ENCODE assay signal across 8 cellular contexts in the genomic region with DNA sequence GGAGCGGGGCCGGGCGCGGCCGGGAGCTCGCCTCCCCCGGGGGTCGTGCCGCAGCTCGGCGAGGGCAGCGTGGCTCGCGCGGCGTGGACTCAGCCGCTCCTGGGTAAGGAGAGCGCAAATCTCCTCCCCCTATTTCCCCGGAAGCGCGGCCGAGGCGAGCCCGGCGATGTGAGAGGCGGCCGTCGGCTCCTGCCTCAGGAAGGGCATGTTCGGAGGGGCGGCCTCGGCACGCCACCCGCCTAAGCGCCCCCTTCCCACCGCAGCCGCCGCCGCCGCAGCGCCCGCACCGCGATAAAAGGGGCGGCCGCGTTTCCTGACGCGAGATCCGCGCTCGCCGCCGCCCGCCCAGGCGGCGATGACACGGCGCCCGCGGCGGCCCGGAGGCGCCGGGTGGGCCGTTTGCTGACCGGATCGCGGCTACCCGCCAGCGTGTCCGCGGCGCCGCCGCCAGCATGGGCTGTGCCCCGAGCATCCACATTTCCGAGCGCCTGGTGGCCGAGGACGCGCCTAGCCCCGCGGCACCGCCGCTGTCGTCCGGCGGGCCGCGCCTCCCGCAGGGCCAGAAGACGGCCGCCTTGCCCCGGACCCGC. TPM values are rescaled to one million over a fixed set of nuclear protein-coding genes. Genes with fewer than 3 reads are reported as not detected.
DNase-seq lines count a peak whose midpoint lies in the region; ATAC-seq and TF ChIP-seq lines count a peak whose summit lies in the region.

TSS of gene PDE8A (plus strand) at position 146 of the 590 bp plus-strand sequence. CDS start at position 453, 307 bp downstream.

- peaks cover 0 to 41% (median 3%) of the 10 kb centered on the region in 4 donors for H3K4me1 ChIP-seq in Peyer's patch
- H3K4me1 ChIP-seq in ascending aorta, result peaks cover 0 to 6% of the 10 kb centered on the region in 2 donors
- H3K4me1 ChIP-seq in hepatocyte (ENCODE audit: insufficient read depth), result peaks cover 15% of the 10 kb centered on the region
- H3K4me1 ChIP-seq in gastrocnemius medialis, result peaks cover 29 to 32% of the 10 kb centered on the region in 2 donors

- TF ChIP-seq CTCF in Peyer's patch (IDR thresholded peaks at IDR 0.05) (peak in 3 of 6 experiments; percentile 6 to 41 (median 29)), ascending aorta (IDR thresholded peaks at IDR 0.05) (peak in 1 of 3 experiments; percentile 29), hepatocyte (IDR thresholded peaks at IDR 0.05; ENCODE audit: poor library complexity) (no peak), gastrocnemius medialis (IDR thresholded peaks at IDR 0.05 in 4 of 5, conservative IDR thresholded peaks at IDR 0.05 in 1 of 5) (peak in 2 of 5 experiments; percentile 17 to 33)

- peak within 1 kb of the TSS; percentile 82 for H3K4me2 ChIP-seq in hepatocyte

- H2AFZ ChIP-seq in hepatocyte, result peak within 1 kb of the TSS; percentile 80

- H3K9me3 ChIP-seq in Peyer's patch (no peaks in the 10 kb centered on the region), ascending aorta (no peaks in the 10 kb centered on the region), hepatocyte (ENCODE audit: low read depth) (no peaks in the 10 kb centered on the region), gastrocnemius medialis (no peaks in the 10 kb centered on the region)

- H3K4me3 ChIP-seq in Peyer's patch (peak within 1 kb of the TSS; percentile 88 to 96 (median 90)), ascending aorta (peak within 1 kb of the TSS; percentile 94 to 98), hepatocyte (peak within 1 kb of the TSS; percentile 81), gastrocnemius medialis (peak within 1 kb of the TSS; percentile 80 to 94 (median 91))

- H3K79me2 ChIP-seq in hepatocyte, result peaks cover 48% of the 10 kb centered on the region

- H4K20me1 ChIP-seq in hepatocyte (ENCODE audit: insufficient read depth, poor library complexity, severe bottlenecking), result peaks cover 20% of the 10 kb centered on the region

- DNase-seq in AG08395 (ENCODE audit: low spot score), result peak; percentile 48
- DNase-seq in Peyer's patch, result peak; percentile 51 to 79 (median 71)
- peak in 1 of 2 donors; percentile 79 for DNase-seq in ascending aorta (ENCODE audit: low spot score in 2 of 2)
- peak; percentile 71 for DNase-seq in hepatocyte (ENCODE audit: low spot score)
- DNase-seq in gastrocnemius medialis, result no peak
- DNase-seq in cerebellar cortex (ENCODE audit: low spot score), result no peak

- intact Hi-C loops in ascending aorta (cut with DNase I), result loop anchor here (1.0 to 5.0 kb wide), 6 partner anchors 10 to 381 kb away; partner anchors contain the start of genes NMB and ZSCAN2
- intact Hi-C loops in gastrocnemius medialis (cut with DNase I; ENCODE audit: low total_unique reads), result loop anchor here (1.0 to 2.0 kb wide), 2 partner anchors 63 to 351 kb away; no protein-coding TSS in a partner anchor

- TF ChIP-seq POLR2A in Peyer's patch (IDR thresholded peaks at IDR 0.05), result no peak
- TF ChIP-seq POLR2A in gastrocnemius medialis (IDR thresholded peaks at IDR 0.05), result no peak

- in situ Hi-C loops in gastrocnemius medialis (cut with MboI; ENCODE audit: low sequenced_read_pairs in 4 of 4), result no loop called here

- ATAC-seq in GM18519 (IDR thresholded peaks at IDR 0.05; ENCODE audit: low FRiP score, unreplicated experiment) (peak; percentile 9), HG02970 (IDR thresholded peaks at IDR 0.05; ENCODE audit: low FRiP score, unreplicated experiment) (peak; percentile 19), gastrocnemius medialis (peak; percentile 19 to 27)

- under 1% methylated on average over 59 of the region's 95 CpGs for WGBS in hepatocyte (ENCODE audit: low lambda C conversion rate, missing lambda C conversion rate)

- H3K9me2 ChIP-seq in hepatocyte (replicated peaks; ENCODE audit: insufficient read depth), result no peaks in the 10 kb centered on the region

- H3K27ac ChIP-seq in Peyer's patch (peak within 1 kb of the TSS; percentile 89 to 94 (median 92)), ascending aorta (peak within 1 kb of the TSS; percentile 92 to 94), hepatocyte (peak within 1 kb of the TSS; percentile 95), gastrocnemius medialis (peak within 1 kb of the TSS; percentile 96 to 97 (median 96))

- H3K27me3 ChIP-seq in Peyer's patch (no peaks in the 10 kb centered on the region), ascending aorta (no peaks in the 10 kb centered on the region), hepatocyte (no peaks in the 10 kb centered on the region), gastrocnemius medialis (no peaks in the 10 kb centered on the region)

- H3K36me3 ChIP-seq in Peyer's patch (no peaks in the 10 kb centered on the region), ascending aorta (no peaks in the 10 kb centered on the region), hepatocyte (replicated peaks; ENCODE audit: insufficient read depth, low read depth) (no peaks in the 10 kb centered on the region), gastrocnemius medialis (no peaks in the 10 kb centered on the region)

RNA-seq across cellular contexts. Expression of gene PDE8A, which starts in this region (rescaled TPM):
- total RNA-seq in Peyer's patch, result 100 to 1,000 TPM in 1 of 4 donors, 10 to 100 TPM in 3; 69.0 to 109 (median 89.5) TPM
- 22.9 TPM for total RNA-seq in ascending aorta
- 25.6 and 26.0 TPM in 2 replicates for total RNA-seq in hepatocyte
- polyA plus RNA-seq in hepatocyte, result 15.3 and 24.0 TPM in 2 replicates
- total RNA-seq in gastrocnemius medialis, result 10 to 100 TPM in 3 of 4 donors, 1 to 10 TPM in 1; 6.3 to 20.6 (median 13.9) TPM

Comparison
In these comparisons a context has a peak if more than half of its experiments do, and no peak if none do; other contexts are left out.
1. DNase-seq: peak in AG08395 (single experiment), Peyer's patch (3 of 3) and hepatocyte (single experiment); none in gastrocnemius medialis (0 of 2) and cerebellar cortex (single experiment).
2. Peak in every context shown above with its lines, with median percentiles within 50 percentile points of each other: ATAC-seq, H3K27ac ChIP-seq and H3K4me3 ChIP-seq.